17 cellular contexts compared by ENCODE assay signal in the genomic region with DNA sequence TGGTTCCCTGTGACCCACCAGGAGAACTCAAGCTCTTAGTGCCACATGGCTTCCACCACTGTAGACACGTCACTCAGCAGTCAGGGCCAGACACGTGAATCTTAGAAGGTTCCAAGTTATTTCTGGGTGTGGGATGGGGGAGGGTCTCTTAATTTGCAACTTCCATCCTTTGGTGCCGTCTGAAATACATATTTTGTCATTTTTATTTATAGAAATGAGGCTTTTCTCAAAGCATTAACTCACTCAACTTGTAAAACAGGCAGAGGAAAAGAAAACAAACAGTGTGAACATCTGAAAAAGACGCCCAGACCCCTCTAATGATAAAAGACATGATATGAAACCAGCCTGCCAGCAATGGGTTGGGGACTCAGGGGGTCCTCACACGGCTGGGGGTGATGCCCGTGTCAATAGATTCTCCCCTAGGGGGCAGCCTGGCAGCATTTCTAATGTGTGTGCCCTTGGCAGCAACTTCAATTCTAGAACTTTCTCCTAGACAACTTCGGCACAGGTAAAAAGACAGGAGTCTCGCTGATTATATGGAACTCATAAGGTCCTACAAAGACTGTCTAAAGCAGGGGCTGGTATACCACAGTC. TPM values are rescaled to one million over a fixed set of nuclear protein-coding genes. Genes with fewer than 3 reads are reported as not detected.
DNase-seq lines count a peak whose midpoint lies in the region; ATAC-seq, FAIRE-seq and TF ChIP-seq lines count a peak whose summit lies in the region.
"Had no signal": no experiment of that assay in that cellular context is flagged by ENCODE, and none has a peak within 500 bp of the region (broad histone marks: within the 10 kb centered on the region; RNA-seq: fewer than 3 reads in every experiment).

No MANE protein-coding gene starts in this region.

- WGBS in H1 (ENCODE audit: extremely low coverage in 1 of 2, insufficient coverage in 1 of 2, insufficient read length in 1 of 2, insufficient replicate concordance in 2 of 2, low coverage in 1 of 2, low lambda C conversion rate in 2 of 2, missing lambda C conversion rate in 1 of 2), 2 experiments: 80% methylated on average over 8 of the region's 8 CpGs; no CpG with 5 or more reads in 1 of the 2 experiments
- WGBS in sigmoid colon, 2 donors: 82 to 89% methylated on average over 8 of the region's 8 CpGs

- no peaks in the 10 kb centered on the region for H3K27me3 ChIP-seq in HCT116 (ENCODE audit: insufficient read depth, low read length)
- H3K27me3 ChIP-seq in SJCRH30: no peaks in the 10 kb centered on the region
- no peaks in the 10 kb centered on the region; a peak in 1 of 7 replicates for H3K27me3 ChIP-seq in H1 (replicated peaks in 1 of 4; ENCODE audit: control insufficient read depth in 3 of 4, extremely low read depth in 1 of 4, insufficient read depth in 3 of 4, low read length in 3 of 4)
- H3K27me3 ChIP-seq in sigmoid colon: no peaks in the 10 kb centered on the region
- H3K27me3 ChIP-seq: BE2C, heart left ventricle had no signal

- no peak for FAIRE-seq in H1 (lab: Jason Lieb, UNC)
- FAIRE-seq: endometrium, H54, TTC549 had no signal

- H2BK5ac ChIP-seq in H1 (ENCODE audit: low read depth, low read length): peak overlapping the region; percentile 98; the same call in 1 of the 2 replicates

- intact Hi-C loops in HCT116 (cut with micrococcal nuclease) (no loop called here), sigmoid colon (cut with DNase I) (no loop called here)

- H4K91ac ChIP-seq in H1 (replicated peaks; ENCODE audit: insufficient read length, low read length): peak overlapping the region; percentile 73

- H4K20me1 ChIP-seq in HCT116 (ENCODE audit: insufficient read depth) (no peaks in the 10 kb centered on the region), H1 (replicated peaks in 1 of 2; ENCODE audit: control insufficient read depth in 1 of 2, insufficient read depth in 2 of 2, low read length in 2 of 2) (peaks cover under 1 to 10% of the 10 kb centered on the region in 2 experiments)

- 0 out of 2 replicates have a peak overlapping the region, but pooled peaks have one; percentile 86 for H2BK20ac ChIP-seq in H1 (ENCODE audit: low read length)

- H2AFZ ChIP-seq in HCT116 (ENCODE audit: low read depth, low read length, poor library complexity, severe bottlenecking): no peak overlapping the region
- no peak overlapping the region for H2AFZ ChIP-seq in H1 (ENCODE audit: low read length)

- no peaks in the 10 kb centered on the region for H3K9me2 ChIP-seq in HCT116 (ENCODE audit: insufficient read depth)

- H3K56ac ChIP-seq in H1 (replicated peaks; ENCODE audit: insufficient read length, low read depth, low read length): no peak overlapping the region

- H2BK120ac ChIP-seq in H1 (replicated peaks; ENCODE audit: low read depth, low read length): no peak overlapping the region

- H4K8ac ChIP-seq in H1 (ENCODE audit: extremely low read depth, insufficient read depth, low read length): no peak overlapping the region

- H3K18ac ChIP-seq in H1 (ENCODE audit: extremely low read depth, low read length): peak overlapping the region; percentile 83; the same call in 1 of the 2 replicates

- H2BK12ac ChIP-seq in H1 (ENCODE audit: low read depth, low read length): peak overlapping the region; percentile 95; the same call in 1 of the 2 replicates

- no peak overlapping the region for H3K9ac ChIP-seq in HCT116 (ENCODE audit: low read length)
- H3K9ac ChIP-seq in H1 (replicated peaks in 1 of 4; ENCODE audit: extremely low read depth in 1 of 4, low read depth in 3 of 4, low read length in 3 of 4): no peak overlapping the region

- H3K4me3 ChIP-seq in HCT116 (replicated peaks in 1 of 2; ENCODE audit: low read depth in 1 of 2, low read length in 2 of 2) (no peak overlapping the region), SJCRH30 (no peak overlapping the region), H1 (ENCODE audit: extremely low read depth in 1 of 4, insufficient read depth in 2 of 4, low read depth in 3 of 4, low read length in 4 of 4) (no peak overlapping the region), sigmoid colon (no peak overlapping the region)
- H3K4me3 ChIP-seq: heart left ventricle, left lung had no signal

- H3K14ac ChIP-seq in H1 (ENCODE audit: insufficient read length): no peak overlapping the region

- DNase-seq in HCT116 (ENCODE audit: low read depth, low spot score): no peak
- no peak for DNase-seq in SJCRH30
- DNase-seq in H1 (ENCODE audit: low read depth in 1 of 2, low spot score in 2 of 2): no peak
- DNase-seq in sigmoid colon: no peak
- DNase-seq in cortex of kidney (lab: John Stamatoyannopoulos, UW): no peak
- no peak for DNase-seq in C1 segment of cervical spinal cord (lab: John Stamatoyannopoulos, UW)
- DNase-seq in 8988T: no peak
- DNase-seq: BE2C, EL, heart left ventricle, left lung, NCI-H1694 had no signal

- H2AK5ac ChIP-seq in H1 (ENCODE audit: low read depth, low read length): no peak overlapping the region

- H3K23me2 ChIP-seq in H1 (ENCODE audit: low read depth, low read length): peaks cover 10% of the 10 kb centered on the region; the same call in 1 of the 2 replicates

- peaks cover 0 to 8% of the 10 kb centered on the region in 2 experiments; a peak in 2 of 4 replicates for H3K4me1 ChIP-seq in HCT116 (ENCODE audit: control insufficient read depth in 1 of 2, insufficient read depth in 2 of 2, low read length in 2 of 2)
- H3K4me1 ChIP-seq in SJCRH30: peaks cover 6% of the 10 kb centered on the region; the same call in 1 of the 2 replicates
- peaks cover 0 to 41% (median 28%) of the 10 kb centered on the region in 4 experiments; a peak in 6 of 7 replicates for H3K4me1 ChIP-seq in H1 (replicated peaks in 1 of 4; ENCODE audit: control insufficient read depth in 3 of 4, insufficient read depth in 4 of 4, low read length in 3 of 4)
- H3K4me1 ChIP-seq in sigmoid colon: peaks cover 2 to 70% (median 65%) of the 10 kb centered on the region in 4 donors
- H3K4me1 ChIP-seq: BE2C had no signal

- no peak overlapping the region for H3K23ac ChIP-seq in H1 (ENCODE audit: insufficient read length)

- TF ChIP-seq CTCF in HCT116 (IDR thresholded peaks at IDR 0.05 in 2 of 3, conservative IDR thresholded peaks at IDR 0.05 in 1 of 3; ENCODE audit: borderline replicate concordance in 1 of 3, insufficient read depth in 1 of 3, low read depth in 2 of 3, low read length in 2 of 3): peak in 2 of 3 experiments; percentile 36 to 43; a peak in 4 of 6 replicates
- no peak for TF ChIP-seq CTCF in H1 (IDR thresholded peaks at IDR 0.05; ENCODE audit: control extremely low read depth in 1 of 3, insufficient read depth in 1 of 3, low read depth in 1 of 3, low read length in 3 of 3)
- TF ChIP-seq CTCF in sigmoid colon (IDR thresholded peaks at IDR 0.05): no peak

- POLR2A ChIA-PET in HCT116 (lab: Charles Lee): no interaction called here
- POLR2A ChIA-PET in H1 (lab: Charles Lee; ENCODE audit: partially characterized antibody): no interaction called here

- no peak for ATAC-seq in HCT116
- ATAC-seq in GM21529 (IDR thresholded peaks at IDR 0.05; ENCODE audit: unreplicated experiment): no peak
- ATAC-seq: left lung had no signal

- TF ChIP-seq EP300 in H1 (IDR thresholded peaks at IDR 0.05; ENCODE audit: borderline replicate concordance in 1 of 2, low read depth in 2 of 2, low read length in 2 of 2) (no peak), sigmoid colon (IDR thresholded peaks at IDR 0.05) (no peak)

- H2BK15ac ChIP-seq in H1 (ENCODE audit: low read length): no peak overlapping the region

- no peak; the same call in 1 of the 2 replicates for TF ChIP-seq RAD21 in HCT116 (IDR thresholded peaks at IDR 0.05; ENCODE audit: low read depth)
- TF ChIP-seq RAD21 in H1 (IDR thresholded peaks at IDR 0.05 in 1 of 2, conservative IDR thresholded peaks at IDR 0.05 in 1 of 2; ENCODE audit: low read depth in 2 of 2, low read length in 2 of 2): no peak

- BruUV-seq in HCT116 (replicated peaks; lab: Mats Ljungman, UMichigan): no TSS peak

- H4K5ac ChIP-seq in H1 (ENCODE audit: insufficient read length, low read depth, low read length): no peak overlapping the region

- RAD21 ChIA-PET in HCT116 (lab: Charles Lee; ENCODE audit: low non-redundant PET in 1 of 2, low total read pairs in 2 of 2, uncharacterized antibody in 2 of 2, unreplicated experiment in 2 of 2): no interaction called here

- H3K79me1 ChIP-seq in H1 (ENCODE audit: low read depth, low read length): peaks cover 3% of the 10 kb centered on the region

- H3K4ac ChIP-seq in H1 (replicated peaks; ENCODE audit: insufficient read length, low read depth, low read length): no peak overlapping the region

- H3K9me3 ChIP-seq in HCT116 (ENCODE audit: control insufficient read depth in 1 of 2, insufficient read depth in 1 of 2, low read depth in 1 of 2, low read length in 2 of 2) (no peaks in the 10 kb centered on the region), SJCRH30 (replicated peaks) (no peaks in the 10 kb centered on the region), H1 (ENCODE audit: insufficient read depth in 2 of 2, low read depth in 1 of 2, low read length in 1 of 2) (peaks cover 7 to 9% of the 10 kb centered on the region in 2 experiments), sigmoid colon (peaks cover 0 to 2% (median 0%) of the 10 kb centered on the region in 4 donors)

- H3K27ac ChIP-seq in HCT116 (ENCODE audit: low read depth, low read length) (no peak overlapping the region), SJCRH30 (peak overlapping the region; percentile 62), H1 (ENCODE audit: low read depth, low read length) (no peak overlapping the region), sigmoid colon (peak overlapping the region in 3 of 4 donors; percentile 72 to 97 (median 85))
- H3K27ac ChIP-seq: left lung had no signal

- H3K79me2 ChIP-seq in HCT116 (ENCODE audit: insufficient read depth, low read length) (peaks cover 20% of the 10 kb centered on the region; the same call in 1 of the 2 replicates), H1 (ENCODE audit: control insufficient read depth in 1 of 2, insufficient read depth in 2 of 2, low read length in 2 of 2) (peaks cover 0 to 37% of the 10 kb centered on the region in 2 experiments; a peak in 2 of 4 replicates)

- H3K4me2 ChIP-seq in HCT116 (ENCODE audit: low read length): no peak overlapping the region
- no peak overlapping the region for H3K4me2 ChIP-seq in H1 (ENCODE audit: insufficient read depth in 1 of 2, low read depth in 2 of 2, low read length in 2 of 2)

- TF ChIP-seq POLR2A in HCT116 (IDR thresholded peaks at IDR 0.05; ENCODE audit: borderline replicate concordance, extremely low read depth, insufficient read depth, insufficient read length): no peak
- no peak for TF ChIP-seq POLR2A in H1 (IDR thresholded peaks at IDR 0.05; ENCODE audit: control extremely low read depth in 1 of 2, low read depth in 2 of 2, low read length in 2 of 2)
- TF ChIP-seq POLR2A in sigmoid colon (IDR thresholded peaks at IDR 0.05): no peak

- CTCF ChIA-PET in HCT116 (lab: Charles Lee) (no interaction called here), H1 (lab: Charles Lee; ENCODE audit: partially characterized antibody) (interaction anchor here (1.0 to 3.0 kb wide), 5 partner anchors 11 to 78 kb away, joined by 3 to 13 read pairs (median 8); a partner anchor contains a TSS)

- H3K36me3 ChIP-seq in HCT116 (ENCODE audit: control insufficient read depth in 1 of 2, insufficient read depth in 2 of 2, low read length in 2 of 2) (no peaks in the 10 kb centered on the region), SJCRH30 (no peaks in the 10 kb centered on the region), H1 (ENCODE audit: control insufficient read depth in 2 of 4, insufficient read depth in 4 of 4, low read length in 3 of 4) (peaks cover 0 to 5% (median 3%) of the 10 kb centered on the region in 4 experiments; a peak in 2 of 8 replicates), sigmoid colon (peaks cover 0 to 8% (median 6%) of the 10 kb centered on the region in 4 donors)
- H3K36me3 ChIP-seq: BE2C had no signal

RNA-seq across cellular contexts. Expression of a gene that starts 15.4 kb away (rescaled TPM):
- 26.9 TPM for total RNA-seq in HCT116 (2021; ENCODE audit: unreplicated experiment)
- polyA plus RNA-seq in HCT116 (2012): 16.5 and 16.7 TPM in 2 replicates
- total RNA-seq in SJCRH30 (2014; rRNA removed; shearing (Covaris generic)): 11.8 and 12.2 TPM in 2 replicates
- total RNA-seq in H1 (2021; fragmentation: NEBNext Ultra II Directional; extraction: Animal tissue kit (Norgen Biotek cat#: 25700)): 31.3 and 32.9 TPM in 2 replicates
- polyA plus RNA-seq in H1 (2011; rRNA removed): 10.6 and 20.4 TPM in 2 replicates
- polyA plus RNA-seq in H1 (2011; cell fraction: cytosol; rRNA removed): 7.1 TPM
- polyA plus RNA-seq in H1 (2011; cell fraction: nucleus; rRNA removed): 30.2 TPM
- 18.6 to 28.3 TPM (median 25.8 TPM) in 4 replicates for polyA plus RNA-seq in H1 (2012, experiment 1 of 2)
- 19.0 TPM for polyA plus RNA-seq in H1 (2012, experiment 2 of 2)
- 19.7 TPM for polyA plus RNA-seq in H1 (2013, experiment 1 of 2)
- 18.8 TPM for polyA plus RNA-seq in H1 (2013, experiment 2 of 2)
- 21.0 and 23.7 TPM in 2 replicates for polyA minus RNA-seq in H1 (2011; rRNA and poly(A)+ RNA removed)
- 19.8 TPM for polyA minus RNA-seq in H1 (2011; cell fraction: cytosol; rRNA and poly(A)+ RNA removed)
- 19.9 TPM for polyA minus RNA-seq in H1 (2011; cell fraction: nucleus; rRNA and poly(A)+ RNA removed)
- total RNA-seq in sigmoid colon: 10 to 100 TPM; 27.8 to 68.7 (median 44.2) TPM
- polyA plus RNA-seq in sigmoid colon: 10 to 100 TPM in 2 of 3 donors, 1 to 10 TPM in 1; 7.8 to 21.0 (median 11.6) TPM

RNA-seq across cellular contexts. Expression of a gene that starts 23.3 kb away (rescaled TPM):
- total RNA-seq in HCT116 (2021; ENCODE audit: unreplicated experiment) (69.6 TPM), sigmoid colon (1 to 10 TPM in 1 of 4 donors, under 1 TPM in 2, not detected in 1; 0.33 to 2.8 (median 0.36) TPM)
- 90.9 and 95.6 TPM in 2 replicates for polyA plus RNA-seq in HCT116 (2012)
- total RNA-seq in SJCRH30 (2014; rRNA removed; shearing (Covaris generic)): not detected in 2 replicates
- 24.6 and 26.1 TPM in 2 replicates for total RNA-seq in H1 (2021; fragmentation: NEBNext Ultra II Directional; extraction: Animal tissue kit (Norgen Biotek cat#: 25700))
- polyA plus RNA-seq in H1 (2011; rRNA removed) (17.1 and 30.2 TPM in 2 replicates), sigmoid colon (100 to 1,000 TPM; 158 to 245 (median 168) TPM)
- polyA plus RNA-seq in H1 (2011; cell fraction: cytosol; rRNA removed): 22.0 TPM
- 41.8 TPM for polyA plus RNA-seq in H1 (2011; cell fraction: nucleus; rRNA removed)
- polyA plus RNA-seq in H1 (2012, experiment 1 of 2): 29.8 to 44.6 TPM (median 40.4 TPM) in 4 replicates
- polyA plus RNA-seq in H1 (2012, experiment 2 of 2): 36.2 TPM
- polyA plus RNA-seq in H1 (2013, experiment 1 of 2): 37.5 TPM
- polyA plus RNA-seq in H1 (2013, experiment 2 of 2): 30.4 TPM
- polyA minus RNA-seq in H1 (2011; rRNA and poly(A)+ RNA removed): 9.9 and 14.4 TPM in 2 replicates
- 18.3 TPM for polyA minus RNA-seq in H1 (2011; cell fraction: cytosol; rRNA and poly(A)+ RNA removed)
- polyA minus RNA-seq in H1 (2011; cell fraction: nucleus; rRNA and poly(A)+ RNA removed): 12.6 TPM
- total RNA-seq: cerebellum had no signal

RNA-seq across cellular contexts. Expression of a gene that starts 58.3 kb away (rescaled TPM):
- total RNA-seq in HCT116 (2021; ENCODE audit: unreplicated experiment) (33.2 TPM), sigmoid colon (10 to 100 TPM; 15.5 to 23.9 (median 23.4) TPM)
- polyA plus RNA-seq in HCT116 (2012): 24.2 and 25.3 TPM in 2 replicates
- 21.4 and 21.6 TPM in 2 replicates for total RNA-seq in SJCRH30 (2014; rRNA removed; shearing (Covaris generic))
- total RNA-seq in H1 (2021; fragmentation: NEBNext Ultra II Directional; extraction: Animal tissue kit (Norgen Biotek cat#: 25700)): 29.9 and 36.2 TPM in 2 replicates
- polyA plus RNA-seq in H1 (2011; rRNA removed) (25.8 and 44.1 TPM in 2 replicates), sigmoid colon (10 to 100 TPM in 1 of 3 donors, 1 to 10 TPM in 2; 6.2 to 20.5 (median 9.0) TPM)
- polyA plus RNA-seq in H1 (2011; cell fraction: cytosol; rRNA removed): 33.5 TPM
- polyA plus RNA-seq in H1 (2011; cell fraction: nucleus; rRNA removed): 65.4 TPM
- 15.6 to 34.3 TPM (median 26.9 TPM) in 4 replicates for polyA plus RNA-seq in H1 (2012, experiment 1 of 2)
- 19.2 TPM for polyA plus RNA-seq in H1 (2012, experiment 2 of 2)
- polyA plus RNA-seq in H1 (2013, experiment 1 of 2): 28.0 TPM
- 26.4 TPM for polyA plus RNA-seq in H1 (2013, experiment 2 of 2)
- polyA minus RNA-seq in H1 (2011; rRNA and poly(A)+ RNA removed): 7.5 and 9.4 TPM in 2 replicates
- polyA minus RNA-seq in H1 (2011; cell fraction: cytosol; rRNA and poly(A)+ RNA removed): 17.5 TPM
- 16.0 TPM for polyA minus RNA-seq in H1 (2011; cell fraction: nucleus; rRNA and poly(A)+ RNA removed)

Comparison
In these comparisons a context has a peak if more than half of its experiments do, and no peak if none do; other contexts are left out.
1. H3K27ac ChIP-seq: peak in SJCRH30 (single experiment) and sigmoid colon (3 of 4); none in HCT116 (single experiment) and H1 (single experiment).
2. CTCF ChIP-seq: peak in HCT116 (2 of 3); none in H1 (0 of 3) and sigmoid colon (0 of 4).